ENCODE assay signal across 18 cellular contexts in the genomic region with DNA sequence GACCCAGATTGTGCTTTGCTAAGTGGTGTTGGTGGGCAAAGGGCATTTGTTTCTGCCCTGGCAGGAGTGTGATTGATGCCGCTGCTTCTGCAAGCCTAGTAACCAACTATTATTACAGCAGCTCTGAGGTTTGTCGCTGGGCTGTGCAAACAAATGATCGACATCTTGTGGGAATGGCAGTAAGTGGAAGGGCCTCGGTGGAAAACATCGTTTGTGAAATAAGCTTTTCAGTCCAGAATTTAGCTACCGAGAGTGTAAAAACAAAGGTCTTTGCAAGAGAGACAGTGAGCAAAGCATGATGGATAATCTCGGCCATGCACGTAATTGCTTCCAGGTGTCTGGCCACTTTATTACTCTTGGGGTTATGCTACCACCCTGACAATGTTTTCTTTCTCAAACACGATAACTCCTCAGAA.
DNase-seq lines count a peak whose midpoint lies in the region; TF ChIP-seq lines count a peak whose summit lies in the region.
"Had no signal": no experiment of that assay in that cellular context is flagged by ENCODE, and none has a peak within 500 bp of the region (broad histone marks: within the 10 kb centered on the region; RNA-seq: fewer than 3 reads in every experiment).

No MANE protein-coding gene starts in this region.

- H3K4me3 ChIP-seq in hepatocyte (no peak overlapping the region), WERI-Rb-1 (ENCODE audit: low read depth, low read length) (no peak overlapping the region)
- H3K4me3 ChIP-seq: BLaER1, coronary artery had no signal

- 43% methylated on average over 9 of the region's 9 CpGs for WGBS in hepatocyte (ENCODE audit: low lambda C conversion rate, missing lambda C conversion rate)

- no peaks in the 10 kb centered on the region for H3K9me2 ChIP-seq in hepatocyte (replicated peaks; ENCODE audit: insufficient read depth)

- no peak overlapping the region for H2AFZ ChIP-seq in hepatocyte

- H3K79me2 ChIP-seq in hepatocyte: no peaks in the 10 kb centered on the region

- H4K20me1 ChIP-seq in hepatocyte (ENCODE audit: insufficient read depth, poor library complexity, severe bottlenecking): no peaks in the 10 kb centered on the region
- H4K20me1 ChIP-seq: BLaER1 had no signal

- H3K9me3 ChIP-seq in hepatocyte (ENCODE audit: low read depth) (no peaks in the 10 kb centered on the region), WERI-Rb-1 (ENCODE audit: severe bottlenecking) (no peaks in the 10 kb centered on the region)
- H3K9me3 ChIP-seq: BLaER1, neutrophil had no signal

- no peaks in the 10 kb centered on the region for H3K36me3 ChIP-seq in hepatocyte (replicated peaks; ENCODE audit: insufficient read depth, low read depth)
- H3K36me3 ChIP-seq in WERI-Rb-1: no peaks in the 10 kb centered on the region
- H3K36me3 ChIP-seq: BLaER1, neutrophil had no signal

- peak overlapping the region; percentile 42 for H3K27ac ChIP-seq in hepatocyte
- H3K27ac ChIP-seq in WERI-Rb-1: no peak overlapping the region
- H3K27ac ChIP-seq: BLaER1, coronary artery, epithelial cell of prostate, neutrophil had no signal

- peaks cover 5% of the 10 kb centered on the region for H3K4me1 ChIP-seq in hepatocyte (ENCODE audit: insufficient read depth)
- H3K4me1 ChIP-seq: BLaER1 had no signal

- TF ChIP-seq CTCF in hepatocyte (IDR thresholded peaks at IDR 0.05; ENCODE audit: poor library complexity): no peak
- TF ChIP-seq CTCF in WERI-Rb-1 (IDR thresholded peaks at IDR 0.05; ENCODE audit: low read depth, low read length): no peak

- DNase-seq in NCI-H146 (lab: John Stamatoyannopoulos, UW) (peak; percentile 88), RPMI7951 (ENCODE audit: low read depth) (peak; percentile 40), hepatocyte (ENCODE audit: low spot score) (no peak), retina (peak; percentile 19), WERI-Rb-1 (no peak), T-helper 2 cell (no peak)
- DNase-seq in activated CD8-positive, alpha-beta memory T cell treated with anti-CD3 and anti-CD28 coated beads, Interleukin-2, amount 50 U/mL, for 48 hours: no peak
- DNase-seq: activated gamma-delta T cell; aorta; KBM-7; mammary epithelial cell; NCI-H1092 treated with DMSO at 0.1 percent for 48 hours; NCI-H524 treated with DMSO at 0.1 percent for 48 hours; stimulated activated CD4-positive, alpha-beta T cell treated with anti-CD3 and anti-CD28 coated beads, Interleukin-4, amount 100 ng/mL, for 4 hours had no signal

- peak overlapping the region; percentile 19 for H3K4me2 ChIP-seq in hepatocyte
- H3K4me2 ChIP-seq: BLaER1 had no signal

- no peaks in the 10 kb centered on the region for H3K27me3 ChIP-seq in hepatocyte
- H3K27me3 ChIP-seq in WERI-Rb-1 (ENCODE audit: insufficient read depth, low read depth, severe bottlenecking): no peaks in the 10 kb centered on the region
- H3K27me3 ChIP-seq: BLaER1, neutrophil had no signal

Comparison
In these comparisons a context has a peak if more than half of its experiments do, and no peak if none do; other contexts are left out.
1. DNase-seq: peak in NCI-H146 (single experiment), RPMI7951 (single experiment) and retina (single experiment); none in hepatocyte (single experiment), WERI-Rb-1 (single experiment), T-helper 2 cell (0 of 5) and activated CD8-positive, alpha-beta memory T cell treated with anti-CD3 and anti-CD28 coated beads, Interleukin-2, amount 50 U/mL, for 48 hours (single experiment).